8 cellular contexts compared by ENCODE assay signal in genomic region chr22:37632174-37633081, GRCh38. TPM values are rescaled to one million over a fixed set of nuclear protein-coding genes. Genes with fewer than 3 reads are reported as not detected.
DNase-seq lines count a peak whose midpoint lies in the region; ATAC-seq and TF ChIP-seq lines count a peak whose summit lies in the region.

No MANE protein-coding gene starts in this region.

- peaks cover 73% of the 10 kb centered on the region for H3K4me1 Mint-ChIP-seq in activated T-cell treated with anti-CD3 and anti-CD28 coated beads, Interleukin-2, amount 50 U/mL, for 24 hours (ENCODE audit: low read depth)
- H3K4me1 Mint-ChIP-seq in T-helper 17 cell: peaks cover 56% of the 10 kb centered on the region

- H3K27ac ChIP-seq in upper lobe of right lung: peak overlapping the region; percentile 89

- no peak for TF ChIP-seq CTCF in upper lobe of right lung (IDR thresholded peaks at IDR 0.05)

- peaks cover 23% of the 10 kb centered on the region for H3K36me3 ChIP-seq in upper lobe of right lung

- no peaks in the 10 kb centered on the region for H3K9me3 Mint-ChIP-seq in activated T-cell treated with anti-CD3 and anti-CD28 coated beads, Interleukin-2, amount 50 U/mL, for 24 hours

- peaks cover 47% of the 10 kb centered on the region for H3K4me1 ChIP-seq in upper lobe of right lung

- H3K4me3 Mint-ChIP-seq in activated T-cell treated with anti-CD3 and anti-CD28 coated beads, Interleukin-2, amount 50 U/mL, for 24 hours: peak overlapping the region; percentile 63
- peak overlapping the region; percentile 56 for H3K4me3 Mint-ChIP-seq in T-helper 17 cell

- H3K9me3 ChIP-seq in T-helper 17 cell (ENCODE audit: control insufficient read depth, low read length, poor library complexity, severe bottlenecking) (no peaks in the 10 kb centered on the region), upper lobe of right lung (no peaks in the 10 kb centered on the region)

- H3K36me3 Mint-ChIP-seq in activated T-cell treated with anti-CD3 and anti-CD28 coated beads, Interleukin-2, amount 50 U/mL, for 24 hours (ENCODE audit: low read depth): peaks cover 42% of the 10 kb centered on the region
- no peaks in the 10 kb centered on the region for H3K36me3 Mint-ChIP-seq in T-helper 17 cell (ENCODE audit: low read depth)

- no peaks in the 10 kb centered on the region for H3K27me3 ChIP-seq in upper lobe of right lung

- no peak overlapping the region for H3K4me3 ChIP-seq in upper lobe of right lung

- no peaks in the 10 kb centered on the region for H3K27me3 Mint-ChIP-seq in activated T-cell treated with anti-CD3 and anti-CD28 coated beads, Interleukin-2, amount 50 U/mL, for 24 hours
- no peaks in the 10 kb centered on the region for H3K27me3 Mint-ChIP-seq in T-helper 17 cell

- no peak for DNase-seq in activated T-cell treated with anti-CD3 and anti-CD28 coated beads, Interleukin-2, amount 50 U/mL, for 24 hours
- DNase-seq in activated T-cell treated with anti-CD3 and anti-CD28 coated beads, Interleukin-2, amount 50 U/mL, for 1 hour: no peak
- DNase-seq in T-helper 17 cell: no peak
- no peak for DNase-seq in left lobe of liver (ENCODE audit: low spot score)
- no peak for DNase-seq in upper lobe of right lung
- DNase-seq in NCI-H1092 (lab: John Stamatoyannopoulos, UW): no peak
- no peak for DNase-seq in H4 (ENCODE audit: low spot score)
- DNase-seq in NCI-H2081 (lab: John Stamatoyannopoulos, UW): no peak

- ATAC-seq in T-helper 17 cell (no peak), left lobe of liver (peak; percentile 1), upper lobe of right lung (no peak)

- intact Hi-C loops in upper lobe of right lung (cut with DNase I): loop anchor here (10.0 kb wide), 1 partner anchor 52 kb away; the partner anchor contains the start of gene NOL12

- H3K27ac Mint-ChIP-seq in activated T-cell treated with anti-CD3 and anti-CD28 coated beads, Interleukin-2, amount 50 U/mL, for 24 hours: peak overlapping the region; percentile 92
- peak overlapping the region; percentile 95 for H3K27ac Mint-ChIP-seq in T-helper 17 cell

RNA-seq across cellular contexts. Expression of gene SH3BP1, which starts 7.0 kb away (rescaled TPM):
- 10 to 100 TPM; 79.7 to 97.5 TPM for total RNA-seq in T-helper 17 cell
- 3.0 TPM for total RNA-seq in left lobe of liver
- total RNA-seq in upper lobe of right lung: 28.3 TPM
- total RNA-seq in H4 (2014; rRNA removed; shearing (Covaris generic)): 6.9 and 14.7 TPM in 2 replicates

RNA-seq across cellular contexts. Expression of gene GGA1, which starts 23.8 kb away (rescaled TPM):
- total RNA-seq in T-helper 17 cell: 10 to 100 TPM; 70.5 to 86.8 TPM
- 27.3 TPM for total RNA-seq in left lobe of liver
- total RNA-seq in upper lobe of right lung: 64.4 TPM
- 8.2 and 31.3 TPM in 2 replicates for total RNA-seq in H4 (2014; rRNA removed; shearing (Covaris generic))

RNA-seq across cellular contexts. Expression of gene PDXP, which starts 26.1 kb away (rescaled TPM):
- 1 to 10 TPM; 2.6 to 3.0 TPM for total RNA-seq in T-helper 17 cell
- total RNA-seq in left lobe of liver: 40.9 TPM
- total RNA-seq in upper lobe of right lung: 6.1 TPM
- total RNA-seq in H4 (2014; rRNA removed; shearing (Covaris generic)): 9.0 and 9.3 TPM in 2 replicates

RNA-seq across cellular contexts. Expression of gene LGALS1, which starts 43.0 kb away (rescaled TPM):
- total RNA-seq in T-helper 17 cell: 100 to 1,000 TPM; 152 to 154 TPM
- total RNA-seq in left lobe of liver: 115 TPM
- total RNA-seq in upper lobe of right lung: 340 TPM
- 1,239 and 1,549 TPM in 2 replicates for total RNA-seq in H4 (2014; rRNA removed; shearing (Covaris generic))

RNA-seq across cellular contexts. Expression of gene LGALS2, which starts 52.5 kb away (rescaled TPM):
- total RNA-seq in T-helper 17 cell (1 to 10 TPM; 1.9 to 6.1 TPM), left lobe of liver (0.65 TPM), upper lobe of right lung (2.5 TPM)
- not detected in 2 replicates for total RNA-seq in H4 (2014; rRNA removed; shearing (Covaris generic))
